21 cellular contexts compared by ENCODE assay signal in the genomic region with DNA sequence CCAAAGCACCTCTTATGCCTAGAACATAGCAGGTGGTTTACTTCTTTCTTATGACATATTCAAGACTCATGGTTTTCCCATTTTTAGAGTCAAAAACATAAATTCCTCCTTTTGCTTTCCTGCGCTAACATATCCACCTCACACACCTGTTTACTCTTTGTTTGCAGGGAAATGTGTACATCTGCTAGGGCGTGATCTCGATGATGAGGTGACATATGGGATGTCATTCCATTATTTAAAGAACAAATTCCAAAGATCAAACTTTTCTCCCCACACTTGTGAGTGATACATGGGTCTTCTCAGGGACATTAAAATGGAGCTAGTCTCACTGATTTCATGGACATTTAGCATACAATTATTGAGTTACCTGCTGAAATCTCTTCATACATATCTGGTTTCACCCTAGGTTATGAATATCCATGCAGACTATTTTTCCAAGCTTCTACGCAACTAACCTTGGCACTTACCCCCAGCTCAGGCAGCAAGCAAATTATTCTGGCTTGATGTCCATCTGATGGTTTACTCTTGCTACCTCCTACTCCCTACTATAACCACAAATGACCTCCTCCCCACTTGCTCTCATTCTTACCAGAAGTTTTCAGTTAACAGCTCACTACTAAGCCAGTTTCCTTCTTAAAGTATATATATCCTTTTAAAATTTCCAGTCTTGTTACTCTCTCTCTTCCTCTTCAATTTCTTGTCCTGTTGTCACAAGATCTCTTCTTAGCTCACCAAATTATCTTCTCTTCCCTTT.
"Had no signal": no experiment of that assay in that cellular context is flagged by ENCODE, and none has a peak within 500 bp of the region (broad histone marks: within the 10 kb centered on the region; RNA-seq: fewer than 3 reads in every experiment).

No MANE protein-coding gene starts in this region.

- H3K27ac ChIP-seq: body of pancreas, epithelial cell of prostate, left lung, neural progenitor cell, right atrium auricular region, stomach, thoracic aorta had no signal

- ATAC-seq: activated CD8-positive, alpha-beta T cell treated with anti-CD3 and anti-CD28 coated beads for 36 hours; activated naive CD4-positive, alpha-beta T cell treated with anti-CD3 and anti-CD28 coated beads, Interleukin-2, amount 50 U/mL, for 72 hours; body of pancreas; left lung had no signal

- H3K4me3 ChIP-seq: body of pancreas, left lung, neural progenitor cell, right atrium auricular region, stomach, thoracic aorta had no signal

- H3K36me3 ChIP-seq: left lung, neural progenitor cell, right atrium auricular region, stomach, thoracic aorta had no signal

- H3K4me1 ChIP-seq: body of pancreas, left lung, right atrium auricular region, stomach had no signal

- H3K9me3 ChIP-seq: body of pancreas, left lung, right atrium auricular region, stomach, thoracic aorta had no signal

- DNase-seq: activated CD4-positive, alpha-beta T cell treated with anti-CD3 and anti-CD28 coated beads, Interleukin-2, amount 10 ng/mL, durations not matched to agents 24 days and 14 days; activated CD8-positive, alpha-beta memory T cell treated with anti-CD3 and anti-CD28 coated beads, Interleukin-2, amount 50 U/mL, for 4 hours; activated CD8-positive, alpha-beta T cell treated with anti-CD3 and anti-CD28 coated beads for 36 hours; activated effector memory CD4-positive, alpha-beta T cell treated with anti-CD3 and anti-CD28 coated beads, Interleukin-2, amount 50 U/mL, for 16 hours; activated T-cell treated with anti-CD3 and anti-CD28 coated beads, Interleukin-2, amount 50 U/mL, for 48 hours; amygdala; body of pancreas; endodermal cell; hypothalamus; islet precursor cell; left lung; naive B cell; stimulated activated CD4-positive, alpha-beta T cell treated with anti-CD3 and anti-CD28 coated beads, Interleukin-2, amount 100 ng/mL, for 48 hours; stomach; T1000 had no signal

- FAIRE-seq: frontal cortex had no signal

- H2AFZ ChIP-seq: neural progenitor cell had no signal

- H3K9ac ChIP-seq: neural progenitor cell had no signal

- H3K4me2 ChIP-seq: neural progenitor cell had no signal

- H3K27me3 ChIP-seq: body of pancreas, left lung, neural progenitor cell, right atrium auricular region, stomach had no signal
